19 cellular contexts compared by ENCODE assay signal in the genomic region with DNA sequence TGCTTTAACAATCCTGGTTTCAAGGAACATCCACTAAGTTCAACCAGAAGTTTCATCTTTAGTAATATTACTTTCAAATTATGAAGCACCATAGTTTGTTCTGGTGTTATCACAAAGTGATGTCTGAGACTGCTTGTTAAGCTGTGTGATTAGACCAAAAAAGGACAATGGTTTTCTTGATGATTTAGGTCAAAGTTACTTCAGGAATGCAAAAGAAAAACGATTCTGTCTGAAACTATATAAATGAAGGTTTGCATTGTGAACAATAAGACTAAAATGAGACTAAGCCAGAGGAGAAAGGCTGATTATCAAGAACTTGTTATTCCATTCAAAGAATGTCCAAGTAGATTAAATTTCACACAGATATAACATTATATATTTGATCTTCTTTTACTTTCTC.
DNase-seq lines count a peak whose midpoint lies in the region; ATAC-seq, FAIRE-seq and TF ChIP-seq lines count a peak whose summit lies in the region.
"Had no signal": no experiment of that assay in that cellular context is flagged by ENCODE, and none has a peak within 500 bp of the region (broad histone marks: within the 10 kb centered on the region; RNA-seq: fewer than 3 reads in every experiment).

No MANE protein-coding gene starts in this region.

- H3K79me2 ChIP-seq in SK-N-SH (ENCODE audit: insufficient read depth) (no peaks in the 10 kb centered on the region), endothelial cell of umbilical vein (ENCODE audit: control insufficient read depth, insufficient read depth, low read length) (no peaks in the 10 kb centered on the region)

- H3F3A ChIP-seq in SK-N-SH (replicated peaks; ENCODE audit: insufficient read depth): peaks cover 21% of the 10 kb centered on the region

- H3K4me3 Mint-ChIP-seq in stimulated activated naive B cell treated with anti-CD40 and anti-IgM and Interleukin-4, amounts not matched to agents 10 μg/mL and 1 μg/mL and 100 μg/mL, for 72 hours: no peak overlapping the region
- H3K4me3 Mint-ChIP-seq: activated T-helper 17 cell treated with anti-CD3 and anti-CD28 coated beads, Interleukin-2, amount 50 U/mL, for 72 hours had no signal

- TF ChIP-seq POLR2A in endothelial cell of umbilical vein (IDR thresholded peaks at IDR 0.05; ENCODE audit: low read depth, low read length): no peak

- H4K20me1 ChIP-seq in SK-N-SH (ENCODE audit: insufficient read depth) (no peaks in the 10 kb centered on the region), endothelial cell of umbilical vein (replicated peaks; ENCODE audit: control insufficient read depth, extremely low read depth, insufficient read depth, low read length) (no peaks in the 10 kb centered on the region)

- dilution Hi-C loops in endothelial cell of umbilical vein (cut with MboI; ENCODE audit: extremely low pct_ligation_motif_present, low sequenced_read_pairs): no loop called here

- H2AFZ ChIP-seq in SK-N-SH (ENCODE audit: low read depth) (peak overlapping the region; percentile 64), endothelial cell of umbilical vein (ENCODE audit: low read depth, low read length) (no peak overlapping the region)

- no peaks in the 10 kb centered on the region for H3K27me3 Mint-ChIP-seq in stimulated activated naive B cell treated with anti-CD40 and anti-IgM and Interleukin-4, amounts not matched to agents 10 μg/mL and 1 μg/mL and 100 μg/mL, for 72 hours

- no peak overlapping the region for H3K9ac ChIP-seq in SK-N-SH
- no peak overlapping the region for H3K9ac ChIP-seq in endothelial cell of umbilical vein (replicated peaks; ENCODE audit: extremely low read depth, insufficient read depth, low read length)

- H3K36me3 Mint-ChIP-seq in stimulated activated naive B cell treated with anti-CD40 and anti-IgM and Interleukin-4, amounts not matched to agents 10 μg/mL and 1 μg/mL and 100 μg/mL, for 72 hours: no peaks in the 10 kb centered on the region

- CTCF ChIA-PET in SK-N-SH (lab: Yijun Ruan, JAX) (no interaction called here), endothelial cell of umbilical vein (lab: Charles Lee) (interaction anchor here (0.6 kb wide), 1 partner anchor 52 kb away, joined by 3 read pairs; no protein-coding TSS in a partner anchor)

- no peaks in the 10 kb centered on the region for H3K36me3 ChIP-seq in SK-N-SH (replicated peaks in 1 of 2; ENCODE audit: control insufficient read depth in 1 of 2, insufficient read depth in 2 of 2, low read length in 1 of 2)
- H3K36me3 ChIP-seq in endothelial cell of umbilical vein (ENCODE audit: control insufficient read depth in 2 of 2, extremely low read depth in 1 of 2, insufficient read depth in 2 of 2, low read length in 2 of 2): no peaks in the 10 kb centered on the region
- H3K36me3 ChIP-seq: pancreas, uterus had no signal

- no peak overlapping the region for H3K27ac Mint-ChIP-seq in stimulated activated naive B cell treated with anti-CD40 and anti-IgM and Interleukin-4, amounts not matched to agents 10 μg/mL and 1 μg/mL and 100 μg/mL, for 72 hours
- H3K27ac Mint-ChIP-seq: activated T-helper 17 cell treated with anti-CD3 and anti-CD28 coated beads, Interleukin-2, amount 50 U/mL, for 72 hours had no signal

- H3K27me3 ChIP-seq in SK-N-SH (ENCODE audit: insufficient read depth): no peaks in the 10 kb centered on the region
- no peaks in the 10 kb centered on the region for H3K27me3 ChIP-seq in endothelial cell of umbilical vein (ENCODE audit: control insufficient read depth in 2 of 2, insufficient read depth in 2 of 2, low read length in 2 of 2)
- H3K27me3 ChIP-seq: pancreas, uterus had no signal

- TF ChIP-seq RAD21 in SK-N-SH (IDR thresholded peaks at IDR 0.05; ENCODE audit: low read length): no peak

- no peaks in the 10 kb centered on the region for H3K9me1 ChIP-seq in endothelial cell of umbilical vein (replicated peaks; ENCODE audit: control insufficient read depth, extremely low read depth, insufficient read depth, low read length)

- H3K27ac ChIP-seq in SK-N-SH (ENCODE audit: low read depth in 2 of 2, low read length in 1 of 2): peak overlapping the region; percentile 22 to 68; a peak in 3 of 4 replicates
- H3K27ac ChIP-seq in endothelial cell of umbilical vein (ENCODE audit: insufficient read depth, low read depth, low read length): no peak overlapping the region
- no peak overlapping the region for H3K27ac ChIP-seq in caudate nucleus (ENCODE audit: low read depth, low read length)
- H3K27ac ChIP-seq: pancreas, uterus had no signal

- H3K4me2 ChIP-seq in SK-N-SH (peak overlapping the region; percentile 66), endothelial cell of umbilical vein (ENCODE audit: insufficient read depth, low read length) (peak overlapping the region; percentile 42)

- FAIRE-seq in endothelial cell of umbilical vein (lab: Jason Lieb, UNC): no peak
- FAIRE-seq: H54, pancreas, small intestine had no signal

- no peak for TF ChIP-seq EP300 in SK-N-SH (IDR thresholded peaks at IDR 0.05; ENCODE audit: borderline replicate concordance in 1 of 2, low read depth in 1 of 2, low read length in 1 of 2)

- ATAC-seq in stimulated activated naive B cell treated with anti-CD40 and anti-IgM and Interleukin-4, amounts not matched to agents 10 μg/mL and 1 μg/mL and 100 μg/mL, for 72 hours (replicated peaks): no peak
- ATAC-seq: activated T-helper 17 cell treated with anti-CD3 and anti-CD28 coated beads, Interleukin-2, amount 50 U/mL, for 72 hours; pancreas had no signal

- peaks cover 0 to 60% of the 10 kb centered on the region in 2 experiments; a peak in 3 of 4 replicates for H3K4me1 ChIP-seq in SK-N-SH (ENCODE audit: control insufficient read depth in 1 of 2, insufficient read depth in 2 of 2, low read depth in 1 of 2, low read length in 1 of 2)
- peaks cover 36% of the 10 kb centered on the region for H3K4me1 ChIP-seq in endothelial cell of umbilical vein (ENCODE audit: control insufficient read depth, extremely low read depth, insufficient read depth, low read length)
- H3K4me1 ChIP-seq: pancreas, uterus had no signal

- POLR2A ChIA-PET in SK-N-SH (lab: Yijun Ruan, JAX) (no interaction called here), endothelial cell of umbilical vein (lab: Charles Lee) (no interaction called here)

- H3K9me3 ChIP-seq in SK-N-SH: no peaks in the 10 kb centered on the region
- no peaks in the 10 kb centered on the region for H3K9me3 ChIP-seq in endothelial cell of umbilical vein (replicated peaks; ENCODE audit: control insufficient read depth, insufficient read depth, low read length)
- H3K9me3 ChIP-seq: pancreas, uterus had no signal

- no peaks in the 10 kb centered on the region for H3K4me1 Mint-ChIP-seq in stimulated activated naive B cell treated with anti-CD40 and anti-IgM and Interleukin-4, amounts not matched to agents 10 μg/mL and 1 μg/mL and 100 μg/mL, for 72 hours
- H3K4me1 Mint-ChIP-seq: activated T-helper 17 cell treated with anti-CD3 and anti-CD28 coated beads, Interleukin-2, amount 50 U/mL, for 72 hours had no signal

- no TSS peak for BruUV-seq in endothelial cell of umbilical vein (replicated peaks; lab: Mats Ljungman, UMichigan)

- peak overlapping the region in 1 of 2 experiments; percentile 33; a peak in 2 of 4 replicates for H3K4me3 ChIP-seq in SK-N-SH (ENCODE audit: low read depth in 2 of 2, low read length in 1 of 2)
- H3K4me3 ChIP-seq in endothelial cell of umbilical vein (replicated peaks in 1 of 3; ENCODE audit: insufficient read depth in 1 of 3, low read depth in 1 of 3, low read length in 3 of 3): no peak overlapping the region
- H3K4me3 ChIP-seq: pancreas, uterus had no signal

- DNase-seq in EL: peak; percentile 55
- no peak for DNase-seq in SK-N-SH
- DNase-seq in endothelial cell of umbilical vein (ENCODE audit: low read depth, low spot score): peak; percentile 15
- peak; percentile 55 for DNase-seq in non-pigmented ciliary epithelial cell (ENCODE audit: low read depth)
- no peak for DNase-seq in activated CD4-positive, CD25-positive, alpha-beta regulatory T cell (lab: John Stamatoyannopoulos, UW)
- no peak for DNase-seq in caudate nucleus (lab: John Stamatoyannopoulos, UW)
- no peak for DNase-seq in DMS153 treated with DMSO at 0.1 percent for 48 hours (lab: John Stamatoyannopoulos, UW; ENCODE audit: unreplicated experiment)
- no peak for DNase-seq in stimulated activated naive B cell treated with anti-CD40 and anti-IgM and Interleukin-4, amounts not matched to agents 10 μg/mL and 1 μg/mL and 100 μg/mL, for 72 hours
- DNase-seq: activated CD4-positive, CD25-positive, alpha-beta regulatory T cell treated with anti-CD3 and anti-CD28 coated beads, Interleukin-2, amount 50 U/mL, for 72 hours; NCI-H1105 treated with DMSO at 0.1 percent for 48 hours; NCI-H526 treated with DMSO at 0.1 percent for 48 hours; pancreas; SHP77; small intestine; stimulated activated CD4-positive, alpha-beta T cell treated with anti-CD3 and anti-CD28 coated beads, Interleukin-4, amount 100 ng/mL, for 24 hours; substantia nigra; uterus had no signal

- no peak for TF ChIP-seq CTCF in SK-N-SH (IDR thresholded peaks at IDR 0.05)
- no peak for TF ChIP-seq CTCF in endothelial cell of umbilical vein (IDR thresholded peaks at IDR 0.05; ENCODE audit: extremely low read depth in 1 of 2, insufficient read depth in 1 of 2, low read depth in 1 of 2, low read length in 2 of 2)

- WGBS in SK-N-SH (ENCODE audit: low lambda C conversion rate): 0% methylated on average over 1 of the region's 1 CpG

- H3K9me3 Mint-ChIP-seq in stimulated activated naive B cell treated with anti-CD40 and anti-IgM and Interleukin-4, amounts not matched to agents 10 μg/mL and 1 μg/mL and 100 μg/mL, for 72 hours: no peaks in the 10 kb centered on the region
- H3K9me3 Mint-ChIP-seq: activated T-helper 17 cell treated with anti-CD3 and anti-CD28 coated beads, Interleukin-2, amount 50 U/mL, for 72 hours had no signal

- no peaks in the 10 kb centered on the region for H3K9me2 ChIP-seq in SK-N-SH

- intact Hi-C loops in endothelial cell of umbilical vein (cut with micrococcal nuclease): no loop called here

TF ChIP-seq in endothelial cell of umbilical vein, 7 proteins besides CTCF, POLR2A, EP300 and RAD21:
- no peak for TF ChIP-seq FOS (IDR thresholded peaks at IDR 0.05; ENCODE audit: borderline replicate concordance, insufficient read depth, low read length)
- TF ChIP-seq MYC (IDR thresholded peaks at IDR 0.05; ENCODE audit: low read depth, low read length): no peak
- TF ChIP-seq GATA2 (IDR thresholded peaks at IDR 0.05; ENCODE audit: insufficient read depth, insufficient read length, low read depth, low read length): no peak
- TF ChIP-seq POLR2AphosphoS5 (IDR thresholded peaks at IDR 0.05; ENCODE audit: insufficient read depth, low read depth, low read length): no peak
- no peak for TF ChIP-seq JUN (IDR thresholded peaks at IDR 0.05; ENCODE audit: borderline replicate concordance, insufficient read depth, insufficient read length, low read depth)
- TF ChIP-seq, protein P1, sequence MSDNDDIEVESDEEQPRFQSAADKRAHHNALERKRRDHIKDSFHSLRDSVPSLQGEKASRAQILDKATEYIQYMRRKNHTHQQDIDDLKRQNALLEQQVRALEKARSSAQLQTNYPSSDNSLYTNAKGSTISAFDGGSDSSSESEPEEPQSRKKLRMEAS (IDR thresholded peaks at IDR 0.05; ENCODE audit: insufficient read depth, insufficient read length): no peak
- TF ChIP-seq EZH2 (IDR thresholded peaks at IDR 0.05; ENCODE audit: borderline replicate concordance, low read depth, low read length, severe bottlenecking): no peak

Comparison
In these comparisons a context has a peak if more than half of its experiments do, and no peak if none do; other contexts are left out.
1. DNase-seq: peak in EL (single experiment), endothelial cell of umbilical vein (single experiment) and non-pigmented ciliary epithelial cell (single experiment); none in SK-N-SH (single experiment), activated CD4-positive, CD25-positive, alpha-beta regulatory T cell (0 of 4), caudate nucleus (0 of 61), DMS153 treated with DMSO at 0.1 percent for 48 hours (single experiment) and stimulated activated naive B cell treated with anti-CD40 and anti-IgM and Interleukin-4, amounts not matched to agents 10 μg/mL and 1 μg/mL and 100 μg/mL, for 72 hours (single experiment).
2. H3K27ac ChIP-seq: peak in SK-N-SH (2 of 2); none in endothelial cell of umbilical vein (single experiment) and caudate nucleus (single experiment).